Comparison of ENCODE assay signal across 16 cellular contexts in the genomic region with DNA sequence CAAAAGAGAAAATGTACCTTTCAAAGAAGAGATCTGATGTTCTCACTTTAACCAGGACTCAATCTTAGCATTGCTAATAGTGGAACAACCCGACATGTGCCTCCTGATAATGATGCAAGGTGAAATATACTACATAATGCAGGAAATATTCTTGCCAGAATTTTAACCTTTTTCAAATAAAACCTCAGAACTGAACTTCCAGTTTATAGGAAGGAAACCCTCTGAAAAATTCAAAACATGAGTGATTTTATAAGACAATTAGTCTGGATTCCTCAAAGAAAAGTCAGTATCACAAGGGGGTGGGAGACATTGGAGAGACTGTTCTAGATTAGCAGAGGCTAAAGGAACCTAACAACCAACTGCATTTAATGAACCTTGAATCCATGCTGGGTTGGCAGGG. TPM values are rescaled to one million over a fixed set of nuclear protein-coding genes. Genes with fewer than 3 reads are reported as not detected.
DNase-seq lines count a peak whose midpoint lies in the region; ATAC-seq and TF ChIP-seq lines count a peak whose summit lies in the region.
"Had no signal": no experiment of that assay in that cellular context is flagged by ENCODE, and none has a peak within 500 bp of the region (broad histone marks: within the 10 kb centered on the region; RNA-seq: fewer than 3 reads in every experiment).

No MANE protein-coding gene starts in this region.

- peak overlapping the region; percentile 85; the same call in 1 of the 2 replicates for H3K4me3 Mint-ChIP-seq in HFFc6
- H3K4me3 Mint-ChIP-seq: activated T-cell treated with anti-CD3 and anti-CD28 coated beads, Interleukin-2, amount 50 U/mL, for 4 hours; central memory CD8-positive, alpha-beta T cell had no signal

- peak overlapping the region; percentile 87 for H3K27ac ChIP-seq in ACC112 (ENCODE audit: low read depth, low read length)
- H3K27ac ChIP-seq in caudate nucleus (ENCODE audit: low read depth, low read length), result peak overlapping the region; percentile 9
- peak overlapping the region; percentile 85 for H3K27ac ChIP-seq in parathyroid adenoma
- no peak overlapping the region for H3K27ac ChIP-seq in ovary

- peak overlapping the region; percentile 90 for H3K27ac Mint-ChIP-seq in HFFc6

- TF ChIP-seq CTCF in HFFc6 (IDR thresholded peaks at IDR 0.05) (no peak), parathyroid adenoma (IDR thresholded peaks at IDR 0.05) (no peak), ovary (IDR thresholded peaks at IDR 0.05) (no peak)

- TF ChIP-seq POLR2A in ovary (IDR thresholded peaks at IDR 0.05), result no peak

- no peak overlapping the region for H2AFZ ChIP-seq in ACC112 (ENCODE audit: low read length, unreplicated experiment)
- H2AFZ ChIP-seq in parathyroid adenoma, result no peak overlapping the region

- H3K4me1 ChIP-seq in ACC112 (ENCODE audit: control insufficient read depth, insufficient read depth, low read length, unreplicated experiment) (peaks cover 41% of the 10 kb centered on the region), parathyroid adenoma (peaks cover 38% of the 10 kb centered on the region), ovary (ENCODE audit: insufficient read depth) (peaks cover 15% of the 10 kb centered on the region)

- H3K9me3 Mint-ChIP-seq in HFFc6, result no peaks in the 10 kb centered on the region
- H3K9me3 Mint-ChIP-seq: activated T-cell treated with anti-CD3 and anti-CD28 coated beads, Interleukin-2, amount 50 U/mL, for 4 hours; central memory CD8-positive, alpha-beta T cell had no signal

- 71 to 88% (median 87%) methylated on average over 1 of the region's 1 CpG for WGBS in ovary, 3 donors

- H3K4me1 Mint-ChIP-seq in HFFc6 (ENCODE audit: low read depth), result peaks cover 59% of the 10 kb centered on the region

- no peak for TF ChIP-seq EP300 in ovary (IDR thresholded peaks at IDR 0.05)

- no peak for ATAC-seq in GM18520 (IDR thresholded peaks at IDR 0.05; ENCODE audit: unreplicated experiment)
- no peak for ATAC-seq in HG03045 (IDR thresholded peaks at IDR 0.05; ENCODE audit: unreplicated experiment)
- ATAC-seq: activated T-cell treated with anti-CD3 and anti-CD28 coated beads, Interleukin-2, amount 50 U/mL, for 4 hours had no signal

- DNase-seq in HFFc6, result no peak
- no peak for DNase-seq in caudate nucleus (lab: John Stamatoyannopoulos, UW)
- DNase-seq in ovary, result no peak
- DNase-seq in H4 (ENCODE audit: low spot score), result no peak
- DNase-seq: activated CD4-positive, alpha-beta T cell treated with anti-CD3 and anti-CD28 coated beads for 48 hours; activated T-cell treated with anti-CD3 and anti-CD28 coated beads, Interleukin-2, amount 50 U/mL, for 4 hours; NCI-H1105; NK-92 treated with Interleukin-12 subunit alpha and Interleukin-12 subunit beta, amount 100 ng/mL, for 24 hours; SHP77; T1000 had no signal

- H3K27me3 Mint-ChIP-seq in HFFc6 (ENCODE audit: insufficient read depth), result no peaks in the 10 kb centered on the region; the same call in 1 of the 2 replicates
- H3K27me3 Mint-ChIP-seq: central memory CD8-positive, alpha-beta T cell had no signal

- H3K4me3 ChIP-seq in ACC112 (ENCODE audit: low read depth, low read length) (no peak overlapping the region), parathyroid adenoma (ENCODE audit: low read depth, low read length) (no peak overlapping the region), ovary (no peak overlapping the region)
- H3K4me3 ChIP-seq: lung had no signal

- intact Hi-C loops in ovary (cut with DNase I), result no loop called here

- no peak overlapping the region for H3K9ac ChIP-seq in parathyroid adenoma

- H3K27me3 ChIP-seq in ACC112 (ENCODE audit: insufficient read depth, low read length), result no peaks in the 10 kb centered on the region
- no peaks in the 10 kb centered on the region for H3K27me3 ChIP-seq in parathyroid adenoma (ENCODE audit: control insufficient read depth, insufficient read depth, low read length)
- no peaks in the 10 kb centered on the region for H3K27me3 ChIP-seq in ovary

- H3K79me2 ChIP-seq in ACC112 (ENCODE audit: control insufficient read depth, insufficient read depth, low read length, unreplicated experiment) (peaks cover 60% of the 10 kb centered on the region), parathyroid adenoma (no peaks in the 10 kb centered on the region)

- H3K36me3 ChIP-seq in ACC112 (ENCODE audit: insufficient read depth, low read length) (no peaks in the 10 kb centered on the region), parathyroid adenoma (ENCODE audit: control insufficient read depth, insufficient read depth, low read length) (no peaks in the 10 kb centered on the region), ovary (no peaks in the 10 kb centered on the region)

- H3K4me2 ChIP-seq in parathyroid adenoma (ENCODE audit: low read length), result no peak overlapping the region

- H3K9me3 ChIP-seq in parathyroid adenoma (ENCODE audit: control insufficient read depth, low read length) (no peaks in the 10 kb centered on the region), ovary (no peaks in the 10 kb centered on the region)

- no peaks in the 10 kb centered on the region for H3K36me3 Mint-ChIP-seq in HFFc6 (ENCODE audit: low read depth)

RNA-seq across cellular contexts. Expression of a gene that starts 18.1 kb away (rescaled TPM):
- total RNA-seq in HFFc6 (2021; fragmentation: NEBNext Ultra II Directional; extraction: Animal tissue kit (Norgen Biotek cat#: 25700)), result 10 to 100 TPM; 73.4 to 87.1 (median 74.7) TPM
- 100 to 1,000 TPM in 2 of 7 donors, 10 to 100 TPM in 5; 41.1 to 113 (median 85.8) TPM for total RNA-seq in ovary
- polyA plus RNA-seq in ovary, result 100 to 1,000 TPM in 1 of 2 donors, 10 to 100 TPM in 1; 41.8 to 103 TPM
- 45.1 and 62.6 TPM in 2 replicates for total RNA-seq in H4 (2014; rRNA removed; shearing (Covaris generic))

RNA-seq across cellular contexts. Expression of a gene that starts 31.7 kb away (rescaled TPM):
- total RNA-seq in HFFc6 (2021; fragmentation: NEBNext Ultra II Directional; extraction: Animal tissue kit (Norgen Biotek cat#: 25700)), result 10 to 100 TPM; 33.2 to 48.4 (median 36.8) TPM
- total RNA-seq in ovary, result 10 to 100 TPM; 35.1 to 46.7 (median 45.5) TPM
- polyA plus RNA-seq in ovary, result 10 to 100 TPM; 21.6 to 27.4 TPM
- total RNA-seq in H4 (2014; rRNA removed; shearing (Covaris generic)), result 16.9 and 17.7 TPM in 2 replicates

Comparison
In these comparisons a context has a peak if more than half of its experiments do, and no peak if none do; other contexts are left out.
1. H3K27ac ChIP-seq: peak in ACC112 (single experiment), caudate nucleus (single experiment) and parathyroid adenoma (single experiment); none in ovary (0 of 2).